ENCODE assay signal across 1 cellular context in the genomic region with DNA sequence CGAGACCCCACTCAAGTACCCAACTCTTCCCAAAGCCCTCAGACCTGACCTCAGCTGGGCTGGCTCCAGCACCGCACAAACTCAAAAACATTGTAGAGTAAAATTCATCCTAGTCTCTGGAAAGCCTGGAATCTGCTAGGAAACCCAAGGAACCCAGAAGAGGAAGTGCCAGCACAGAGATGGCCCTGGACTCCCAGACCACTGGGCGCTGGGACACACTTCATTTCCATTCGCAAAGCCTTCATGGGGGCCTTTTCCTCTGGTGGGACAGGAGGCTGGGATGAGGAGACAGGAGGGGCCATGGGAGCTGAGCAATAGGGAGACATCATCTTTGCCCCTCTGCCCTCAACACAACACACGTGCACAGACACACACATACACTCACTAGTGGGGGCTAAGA.
TF ChIP-seq lines count a peak whose summit lies in the region.

No MANE protein-coding gene starts in this region.

TF ChIP-seq in WTC11, 78 proteins besides CTCF, POLR2A, EP300 and RAD21:
- TF ChIP-seq, protein P1, sequence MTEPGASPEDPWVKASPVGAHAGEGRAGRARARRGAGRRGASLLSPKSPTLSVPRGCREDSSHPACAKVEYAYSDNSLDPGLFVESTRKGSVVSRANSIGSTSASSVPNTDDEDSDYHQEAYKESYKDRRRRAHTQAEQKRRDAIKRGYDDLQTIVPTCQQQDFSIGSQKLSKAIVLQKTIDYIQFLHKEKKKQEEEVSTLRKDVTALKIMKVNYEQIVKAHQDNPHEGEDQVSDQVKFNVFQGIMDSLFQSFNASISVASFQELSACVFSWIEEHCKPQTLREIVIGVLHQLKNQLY (CRISPR knock-in tag; IDR thresholded peaks at IDR 0.05) = no peak
- TF ChIP-seq, protein P2, sequence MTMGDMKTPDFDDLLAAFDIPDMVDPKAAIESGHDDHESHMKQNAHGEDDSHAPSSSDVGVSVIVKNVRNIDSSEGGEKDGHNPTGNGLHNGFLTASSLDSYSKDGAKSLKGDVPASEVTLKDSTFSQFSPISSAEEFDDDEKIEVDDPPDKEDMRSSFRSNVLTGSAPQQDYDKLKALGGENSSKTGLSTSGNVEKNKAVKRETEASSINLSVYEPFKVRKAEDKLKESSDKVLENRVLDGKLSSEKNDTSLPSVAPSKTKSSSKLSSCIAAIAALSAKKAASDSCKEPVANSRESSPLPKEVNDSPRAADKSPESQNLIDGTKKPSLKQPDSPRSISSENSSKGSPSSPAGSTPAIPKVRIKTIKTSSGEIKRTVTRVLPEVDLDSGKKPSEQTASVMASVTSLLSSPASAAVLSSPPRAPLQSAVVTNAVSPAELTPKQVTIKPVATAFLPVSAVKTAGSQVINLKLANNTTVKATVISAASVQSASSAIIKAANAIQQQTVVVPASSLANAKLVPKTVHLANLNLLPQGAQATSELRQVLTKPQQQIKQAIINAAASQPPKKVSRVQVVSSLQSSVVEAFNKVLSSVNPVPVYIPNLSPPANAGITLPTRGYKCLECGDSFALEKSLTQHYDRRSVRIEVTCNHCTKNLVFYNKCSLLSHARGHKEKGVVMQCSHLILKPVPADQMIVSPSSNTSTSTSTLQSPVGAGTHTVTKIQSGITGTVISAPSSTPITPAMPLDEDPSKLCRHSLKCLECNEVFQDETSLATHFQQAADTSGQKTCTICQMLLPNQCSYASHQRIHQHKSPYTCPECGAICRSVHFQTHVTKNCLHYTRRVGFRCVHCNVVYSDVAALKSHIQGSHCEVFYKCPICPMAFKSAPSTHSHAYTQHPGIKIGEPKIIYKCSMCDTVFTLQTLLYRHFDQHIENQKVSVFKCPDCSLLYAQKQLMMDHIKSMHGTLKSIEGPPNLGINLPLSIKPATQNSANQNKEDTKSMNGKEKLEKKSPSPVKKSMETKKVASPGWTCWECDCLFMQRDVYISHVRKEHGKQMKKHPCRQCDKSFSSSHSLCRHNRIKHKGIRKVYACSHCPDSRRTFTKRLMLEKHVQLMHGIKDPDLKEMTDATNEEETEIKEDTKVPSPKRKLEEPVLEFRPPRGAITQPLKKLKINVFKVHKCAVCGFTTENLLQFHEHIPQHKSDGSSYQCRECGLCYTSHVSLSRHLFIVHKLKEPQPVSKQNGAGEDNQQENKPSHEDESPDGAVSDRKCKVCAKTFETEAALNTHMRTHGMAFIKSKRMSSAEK (CRISPR knock-in tag; IDR thresholded peaks at IDR 0.05; ENCODE audit: borderline replicate concordance) = no peak
- no peak for TF ChIP-seq FOXJ3 (CRISPR knock-in tag; IDR thresholded peaks at IDR 0.05; ENCODE audit: borderline replicate concordance)
- no peak for TF ChIP-seq SP1 (CRISPR knock-in tag; conservative IDR thresholded peaks at IDR 0.05)
- no peak for TF ChIP-seq TCF7 (CRISPR knock-in tag; IDR thresholded peaks at IDR 0.05; ENCODE audit: low read depth)
- no peak for TF ChIP-seq TEAD1 (CRISPR knock-in tag; IDR thresholded peaks at IDR 0.05)
- TF ChIP-seq RORB (CRISPR knock-in tag; IDR thresholded peaks at IDR 0.05) = no peak
- no peak for TF ChIP-seq PRDM15 (CRISPR knock-in tag; IDR thresholded peaks at IDR 0.05)
- no peak for TF ChIP-seq SMAD4 (CRISPR knock-in tag; IDR thresholded peaks at IDR 0.05)
- TF ChIP-seq RELA (CRISPR knock-in tag; IDR thresholded peaks at IDR 0.05; ENCODE audit: borderline replicate concordance) = no peak
- TF ChIP-seq ZSCAN18 (CRISPR knock-in tag; IDR thresholded peaks at IDR 0.05) = no peak
- TF ChIP-seq, protein P3, sequence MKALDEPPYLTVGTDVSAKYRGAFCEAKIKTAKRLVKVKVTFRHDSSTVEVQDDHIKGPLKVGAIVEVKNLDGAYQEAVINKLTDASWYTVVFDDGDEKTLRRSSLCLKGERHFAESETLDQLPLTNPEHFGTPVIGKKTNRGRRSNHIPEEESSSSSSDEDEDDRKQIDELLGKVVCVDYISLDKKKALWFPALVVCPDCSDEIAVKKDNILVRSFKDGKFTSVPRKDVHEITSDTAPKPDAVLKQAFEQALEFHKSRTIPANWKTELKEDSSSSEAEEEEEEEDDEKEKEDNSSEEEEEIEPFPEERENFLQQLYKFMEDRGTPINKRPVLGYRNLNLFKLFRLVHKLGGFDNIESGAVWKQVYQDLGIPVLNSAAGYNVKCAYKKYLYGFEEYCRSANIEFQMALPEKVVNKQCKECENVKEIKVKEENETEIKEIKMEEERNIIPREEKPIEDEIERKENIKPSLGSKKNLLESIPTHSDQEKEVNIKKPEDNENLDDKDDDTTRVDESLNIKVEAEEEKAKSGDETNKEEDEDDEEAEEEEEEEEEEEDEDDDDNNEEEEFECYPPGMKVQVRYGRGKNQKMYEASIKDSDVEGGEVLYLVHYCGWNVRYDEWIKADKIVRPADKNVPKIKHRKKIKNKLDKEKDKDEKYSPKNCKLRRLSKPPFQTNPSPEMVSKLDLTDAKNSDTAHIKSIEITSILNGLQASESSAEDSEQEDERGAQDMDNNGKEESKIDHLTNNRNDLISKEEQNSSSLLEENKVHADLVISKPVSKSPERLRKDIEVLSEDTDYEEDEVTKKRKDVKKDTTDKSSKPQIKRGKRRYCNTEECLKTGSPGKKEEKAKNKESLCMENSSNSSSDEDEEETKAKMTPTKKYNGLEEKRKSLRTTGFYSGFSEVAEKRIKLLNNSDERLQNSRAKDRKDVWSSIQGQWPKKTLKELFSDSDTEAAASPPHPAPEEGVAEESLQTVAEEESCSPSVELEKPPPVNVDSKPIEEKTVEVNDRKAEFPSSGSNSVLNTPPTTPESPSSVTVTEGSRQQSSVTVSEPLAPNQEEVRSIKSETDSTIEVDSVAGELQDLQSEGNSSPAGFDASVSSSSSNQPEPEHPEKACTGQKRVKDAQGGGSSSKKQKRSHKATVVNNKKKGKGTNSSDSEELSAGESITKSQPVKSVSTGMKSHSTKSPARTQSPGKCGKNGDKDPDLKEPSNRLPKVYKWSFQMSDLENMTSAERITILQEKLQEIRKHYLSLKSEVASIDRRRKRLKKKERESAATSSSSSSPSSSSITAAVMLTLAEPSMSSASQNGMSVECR (CRISPR knock-in tag; IDR thresholded peaks at IDR 0.05; ENCODE audit: borderline replicate concordance) = no peak
- no peak for TF ChIP-seq ZNF263 (CRISPR knock-in tag; IDR thresholded peaks at IDR 0.05; ENCODE audit: low read depth)
- no peak for TF ChIP-seq SMAD3 (CRISPR knock-in tag; IDR thresholded peaks at IDR 0.05; ENCODE audit: borderline replicate concordance)
- TF ChIP-seq, protein P4, sequence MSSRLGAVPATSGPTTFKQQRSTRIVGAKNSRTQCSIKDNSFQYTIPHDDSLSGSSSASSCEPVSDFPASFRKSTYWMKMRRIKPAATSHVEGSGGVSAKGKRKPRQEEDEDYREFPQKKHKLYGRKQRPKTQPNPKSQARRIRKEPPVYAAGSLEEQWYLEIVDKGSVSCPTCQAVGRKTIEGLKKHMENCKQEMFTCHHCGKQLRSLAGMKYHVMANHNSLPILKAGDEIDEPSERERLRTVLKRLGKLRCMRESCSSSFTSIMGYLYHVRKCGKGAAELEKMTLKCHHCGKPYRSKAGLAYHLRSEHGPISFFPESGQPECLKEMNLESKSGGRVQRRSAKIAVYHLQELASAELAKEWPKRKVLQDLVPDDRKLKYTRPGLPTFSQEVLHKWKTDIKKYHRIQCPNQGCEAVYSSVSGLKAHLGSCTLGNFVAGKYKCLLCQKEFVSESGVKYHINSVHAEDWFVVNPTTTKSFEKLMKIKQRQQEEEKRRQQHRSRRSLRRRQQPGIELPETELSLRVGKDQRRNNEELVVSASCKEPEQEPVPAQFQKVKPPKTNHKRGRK (CRISPR knock-in tag; IDR thresholded peaks at IDR 0.05; ENCODE audit: borderline replicate concordance) = no peak
- no peak for TF ChIP-seq HMGXB4 (CRISPR knock-in tag; IDR thresholded peaks at IDR 0.05)
- TF ChIP-seq ZBTB21 (CRISPR knock-in tag; IDR thresholded peaks at IDR 0.05; ENCODE audit: borderline replicate concordance) = no peak
